In genomic region chr9:126919193-126919592, GRCh38 we compare ENCODE assay signal across 15 cellular contexts.
"Had no signal": no experiment of that assay in that cellular context is flagged by ENCODE, and none has a peak within 500 bp of the region (broad histone marks: within the 10 kb centered on the region; RNA-seq: fewer than 3 reads in every experiment).

No MANE protein-coding gene starts in this region.

- H3K27ac ChIP-seq: ascending aorta, colonic mucosa, thoracic aorta, upper lobe of right lung, VCaP had no signal

- H3K4me3 ChIP-seq: ascending aorta, colonic mucosa, lung, thoracic aorta, upper lobe of right lung had no signal

- H3K9me3 ChIP-seq: ascending aorta, colonic mucosa, thoracic aorta, upper lobe of right lung had no signal

- H3K36me3 ChIP-seq: ascending aorta, colonic mucosa, thoracic aorta, upper lobe of right lung had no signal

- DNase-seq: activated CD4-positive, alpha-beta T cell treated with anti-CD3 and anti-CD28 coated beads for 1 hour; activated CD4-positive, alpha-beta T cell treated with anti-CD3 and anti-CD28 coated beads, Interleukin-2, amount 50 U/mL, for 48 hours; activated gamma-delta T cell; colonic mucosa; erythroblast; foreskin melanocyte; nephron progenitor cell; nucleus accumbens; posterior cingulate gyrus; stimulated activated naive CD8-positive, alpha-beta T cell treated with anti-CD3 and anti-CD28 coated beads, Interleukin-15, Interleukin-2, amounts not matched to agents 100 U/mL and 50 U/mL, for 24 hours; upper lobe of right lung had no signal

- H3K27me3 ChIP-seq: ascending aorta, colonic mucosa, upper lobe of right lung had no signal
